17 cellular contexts compared by ENCODE assay signal in genomic region chr6:159866286-159867247, GRCh38. TPM values are rescaled to one million over a fixed set of nuclear protein-coding genes. Genes with fewer than 3 reads are reported as not detected.
DNase-seq lines count a peak whose midpoint lies in the region; ATAC-seq, FAIRE-seq and TF ChIP-seq lines count a peak whose summit lies in the region.
"Had no signal": no experiment of that assay in that cellular context is flagged by ENCODE, and none has a peak within 500 bp of the region (broad histone marks: within the 10 kb centered on the region; RNA-seq: fewer than 3 reads in every experiment).

No MANE protein-coding gene starts in this region.

- peaks cover 15% of the 10 kb centered on the region for H3K4me1 Mint-ChIP-seq in activated naive CD8-positive, alpha-beta T cell treated with anti-CD3 and anti-CD28 coated beads, Interleukin-2, amount 10 ng/mL, durations not matched to agents 7 days and 5 days
- H3K4me1 Mint-ChIP-seq in activated naive CD8-positive, alpha-beta T cell treated with anti-CD3 and anti-CD28 coated beads, Interleukin-2, amount 50 U/mL, for 24 hours: peaks cover 15% of the 10 kb centered on the region
- H3K4me1 Mint-ChIP-seq in activated T-helper 17 cell treated with anti-CD3 and anti-CD28 coated beads, Interleukin-2, amount 50 U/mL, for 72 hours: peaks cover 7% of the 10 kb centered on the region
- peaks cover 0 to 2% of the 10 kb centered on the region in 2 donors for H3K4me1 Mint-ChIP-seq in stimulated activated naive B cell treated with anti-CD40 and anti-IgM and Interleukin-4, amounts not matched to agents 10 μg/mL and 1 μg/mL and 100 μg/mL, for 72 hours

- H3K9me3 Mint-ChIP-seq in activated naive CD8-positive, alpha-beta T cell treated with anti-CD3 and anti-CD28 coated beads, Interleukin-2, amount 10 ng/mL, durations not matched to agents 7 days and 5 days: no peaks in the 10 kb centered on the region
- no peaks in the 10 kb centered on the region for H3K9me3 Mint-ChIP-seq in activated naive CD8-positive, alpha-beta T cell treated with anti-CD3 and anti-CD28 coated beads, Interleukin-2, amount 50 U/mL, for 24 hours
- H3K9me3 Mint-ChIP-seq in activated T-helper 17 cell treated with anti-CD3 and anti-CD28 coated beads, Interleukin-2, amount 50 U/mL, for 72 hours: peaks cover 6% of the 10 kb centered on the region
- H3K9me3 Mint-ChIP-seq in stimulated activated naive B cell treated with anti-CD40 and anti-IgM and Interleukin-4, amounts not matched to agents 10 μg/mL and 1 μg/mL and 100 μg/mL, for 72 hours: peaks cover 0 to 3% of the 10 kb centered on the region in 2 donors

- no peak for TF ChIP-seq RAD21 in HepG2 (CRISPR knock-in tag; IDR thresholded peaks at IDR 0.05)

- TF ChIP-seq CTCF in HepG2 (CRISPR knock-in tag; IDR thresholded peaks at IDR 0.05): no peak

- POLR2A ChIA-PET in activated naive CD8-positive, alpha-beta T cell treated with anti-CD3 and anti-CD28 coated beads, Interleukin-2, amount 10 ng/mL, durations not matched to agents 7 days and 5 days (lab: Charles Lee): interaction anchor here (0.5 kb wide), 1 partner anchor 239 kb away, joined by 3 read pairs; no protein-coding TSS in a partner anchor
- POLR2A ChIA-PET in HepG2 (lab: Yijun Ruan, JAX): no interaction called here

- no peak overlapping the region for H3K4me3 Mint-ChIP-seq in activated naive CD8-positive, alpha-beta T cell treated with anti-CD3 and anti-CD28 coated beads, Interleukin-2, amount 10 ng/mL, durations not matched to agents 7 days and 5 days
- no peak overlapping the region for H3K4me3 Mint-ChIP-seq in activated naive CD8-positive, alpha-beta T cell treated with anti-CD3 and anti-CD28 coated beads, Interleukin-2, amount 50 U/mL, for 24 hours
- H3K4me3 Mint-ChIP-seq in activated T-helper 17 cell treated with anti-CD3 and anti-CD28 coated beads, Interleukin-2, amount 50 U/mL, for 72 hours: no peak overlapping the region
- no peak overlapping the region for H3K4me3 Mint-ChIP-seq in stimulated activated naive B cell treated with anti-CD40 and anti-IgM and Interleukin-4, amounts not matched to agents 10 μg/mL and 1 μg/mL and 100 μg/mL, for 72 hours

- H3K9me3 ChIP-seq in HepG2 (ENCODE audit: low read length): peaks cover 5% of the 10 kb centered on the region; the same call in 1 of the 2 replicates
- H3K9me3 ChIP-seq: Caco-2 had no signal

- no peak overlapping the region for H2AFZ ChIP-seq in HepG2 (ENCODE audit: low read length)

- TF ChIP-seq POLR2A in HepG2 (IDR thresholded peaks at IDR 0.05; ENCODE audit: insufficient read depth in 1 of 2, low read depth in 2 of 2, low read length in 2 of 2): no peak

- DNase-seq in activated naive CD8-positive, alpha-beta T cell treated with anti-CD3 and anti-CD28 coated beads, Interleukin-2, amount 10 ng/mL, durations not matched to agents 7 days and 5 days: no peak
- DNase-seq in activated naive CD8-positive, alpha-beta T cell treated with anti-CD3 and anti-CD28 coated beads, Interleukin-2, amount 50 U/mL, for 24 hours: no peak
- DNase-seq in HepG2 (ENCODE audit: low spot score) (no peak), NCI-H1436 (lab: John Stamatoyannopoulos, UW) (no peak), RKO (ENCODE audit: low spot score) (no peak)
- DNase-seq in stimulated activated naive B cell treated with anti-CD40 and anti-IgM and Interleukin-4, amounts not matched to agents 10 μg/mL and 1 μg/mL and 100 μg/mL, for 72 hours: no peak
- no peak for DNase-seq in stimulated activated CD4-positive, alpha-beta T cell treated with anti-CD3 and anti-CD28 coated beads, Interleukin-4, amount 100 ng/mL, for 4 hours
- DNase-seq: Caco-2; CD8-positive, alpha-beta memory T cell; DMS53; H7 had no signal

- H3K27me3 ChIP-seq in HepG2 (ENCODE audit: control insufficient read depth in 1 of 2, insufficient read depth in 2 of 2, low read length in 2 of 2): peaks cover 10 to 20% of the 10 kb centered on the region in 2 experiments; a peak in 3 of 5 replicates

- no TSS peak for BruUV-seq in HepG2 (replicated peaks; lab: Mats Ljungman, UMichigan)

- no peaks in the 10 kb centered on the region for H3K36me3 Mint-ChIP-seq in activated naive CD8-positive, alpha-beta T cell treated with anti-CD3 and anti-CD28 coated beads, Interleukin-2, amount 10 ng/mL, durations not matched to agents 7 days and 5 days
- no peaks in the 10 kb centered on the region for H3K36me3 Mint-ChIP-seq in activated naive CD8-positive, alpha-beta T cell treated with anti-CD3 and anti-CD28 coated beads, Interleukin-2, amount 50 U/mL, for 24 hours (ENCODE audit: low read depth)
- H3K36me3 Mint-ChIP-seq in activated T-helper 17 cell treated with anti-CD3 and anti-CD28 coated beads, Interleukin-2, amount 50 U/mL, for 72 hours (ENCODE audit: low read depth): no peaks in the 10 kb centered on the region
- H3K36me3 Mint-ChIP-seq in stimulated activated naive B cell treated with anti-CD40 and anti-IgM and Interleukin-4, amounts not matched to agents 10 μg/mL and 1 μg/mL and 100 μg/mL, for 72 hours: peaks cover 0 to 2% of the 10 kb centered on the region in 2 donors
- H3K36me3 Mint-ChIP-seq: CD8-positive, alpha-beta memory T cell had no signal

- intact Hi-C loops in HepG2 (cut with micrococcal nuclease; ENCODE audit: unreplicated experiment): no loop called here

- no peak for FAIRE-seq in HepG2 (lab: Jason Lieb, UNC)

- no peak overlapping the region for H3K27ac ChIP-seq in HepG2 (ENCODE audit: extremely low read length, insufficient read depth, low read length)
- H3K27ac ChIP-seq: 22Rv1 had no signal

- no peaks in the 10 kb centered on the region for H3K27me3 Mint-ChIP-seq in activated naive CD8-positive, alpha-beta T cell treated with anti-CD3 and anti-CD28 coated beads, Interleukin-2, amount 10 ng/mL, durations not matched to agents 7 days and 5 days
- no peaks in the 10 kb centered on the region for H3K27me3 Mint-ChIP-seq in activated naive CD8-positive, alpha-beta T cell treated with anti-CD3 and anti-CD28 coated beads, Interleukin-2, amount 50 U/mL, for 24 hours
- H3K27me3 Mint-ChIP-seq in activated T-helper 17 cell treated with anti-CD3 and anti-CD28 coated beads, Interleukin-2, amount 50 U/mL, for 72 hours: no peaks in the 10 kb centered on the region
- peaks cover 0 to 18% of the 10 kb centered on the region in 2 donors for H3K27me3 Mint-ChIP-seq in stimulated activated naive B cell treated with anti-CD40 and anti-IgM and Interleukin-4, amounts not matched to agents 10 μg/mL and 1 μg/mL and 100 μg/mL, for 72 hours

- ATAC-seq in activated naive CD8-positive, alpha-beta T cell treated with anti-CD3 and anti-CD28 coated beads, Interleukin-2, amount 10 ng/mL, durations not matched to agents 7 days and 5 days (ENCODE audit: low read depth): no peak
- ATAC-seq in activated naive CD8-positive, alpha-beta T cell treated with anti-CD3 and anti-CD28 coated beads, Interleukin-2, amount 50 U/mL, for 24 hours: no peak
- no peak for ATAC-seq in activated T-helper 17 cell treated with anti-CD3 and anti-CD28 coated beads, Interleukin-2, amount 50 U/mL, for 72 hours (replicated peaks)
- peak; percentile 40 for ATAC-seq in HepG2
- no peak for ATAC-seq in stimulated activated naive B cell treated with anti-CD40 and anti-IgM and Interleukin-4, amounts not matched to agents 10 μg/mL and 1 μg/mL and 100 μg/mL, for 72 hours (replicated peaks)

- no peaks in the 10 kb centered on the region for H4K20me1 ChIP-seq in HepG2 (ENCODE audit: insufficient read depth, low read length)

- H3K4me1 ChIP-seq in HepG2 (ENCODE audit: insufficient read depth, low read length): 0 out of 2 replicates have a peak, but pooled peaks cover 9% of the 10 kb centered on the region
- H3K4me1 ChIP-seq: Caco-2 had no signal

- WGBS in HepG2 (ENCODE audit: low lambda C conversion rate): 66% methylated on average over 16 of the region's 28 CpGs

- H3K9ac ChIP-seq in HepG2 (ENCODE audit: insufficient read depth, low read depth, low read length): no peak overlapping the region

- H3K4me2 ChIP-seq in HepG2 (ENCODE audit: low read depth, low read length): no peak overlapping the region

- H3K27ac Mint-ChIP-seq in activated naive CD8-positive, alpha-beta T cell treated with anti-CD3 and anti-CD28 coated beads, Interleukin-2, amount 10 ng/mL, durations not matched to agents 7 days and 5 days: peak overlapping the region; percentile 62
- H3K27ac Mint-ChIP-seq in activated naive CD8-positive, alpha-beta T cell treated with anti-CD3 and anti-CD28 coated beads, Interleukin-2, amount 50 U/mL, for 24 hours: no peak overlapping the region
- H3K27ac Mint-ChIP-seq in activated T-helper 17 cell treated with anti-CD3 and anti-CD28 coated beads, Interleukin-2, amount 50 U/mL, for 72 hours: peak overlapping the region; percentile 38
- H3K27ac Mint-ChIP-seq in stimulated activated naive B cell treated with anti-CD40 and anti-IgM and Interleukin-4, amounts not matched to agents 10 μg/mL and 1 μg/mL and 100 μg/mL, for 72 hours: peak overlapping the region; percentile 4

- no peak for TF ChIP-seq EP300 in HepG2 (IDR thresholded peaks at IDR 0.05; ENCODE audit: low read depth in 2 of 2, low read length in 2 of 2)
- TF ChIP-seq EP300 in HepG2 (CRISPR knock-in tag; IDR thresholded peaks at IDR 0.05; ENCODE audit: borderline replicate concordance): no peak

- H3K36me3 ChIP-seq in HepG2 (replicated peaks in 1 of 2; ENCODE audit: control insufficient read depth in 1 of 2, insufficient read depth in 2 of 2, low read length in 2 of 2): no peaks in the 10 kb centered on the region

- in situ Hi-C loops in HepG2 (cut with HindIII; ENCODE audit: extremely low pct_ligation_motif_present, low pct_unique_long_range_greater_than_20kb): loop anchor here (5.0 kb wide), 2 partner anchors 76 to 591 kb away; no protein-coding TSS in a partner anchor

- no peaks in the 10 kb centered on the region for H3K79me2 ChIP-seq in HepG2 (ENCODE audit: insufficient read depth, low read length)

- CTCF ChIA-PET in HepG2 (lab: Yijun Ruan, JAX; ENCODE audit: low intra/inter-chr PET ratio, low total read pairs): no interaction called here

- H3K4me3 ChIP-seq in HepG2 (replicated peaks in 1 of 3; ENCODE audit: insufficient read depth in 1 of 3, low read depth in 2 of 3, low read length in 3 of 3): no peak overlapping the region

RNA-seq across cellular contexts. Expression of gene MAS1, which starts 24.2 kb away (rescaled TPM):
- total RNA-seq in activated naive CD8-positive, alpha-beta T cell treated with anti-CD3 and anti-CD28 coated beads, Interleukin-2, amount 10 ng/mL, durations not matched to agents 7 days and 5 days: not detected
- total RNA-seq in activated T-helper 17 cell treated with anti-CD3 and anti-CD28 coated beads, Interleukin-2, amount 50 U/mL, for 72 hours: not detected
- not detected in 2 replicates for total RNA-seq in HepG2 (2016; rRNA removed; fragmentation: Illumina TruSeq; extraction: Trizol)
- not detected in 2 replicates for total RNA-seq in HepG2 (2016; cell fraction: cytosol; rRNA removed; fragmentation: Illumina TruSeq; extraction: Trizol; ENCODE audit: low read depth)
- not detected in 2 replicates for total RNA-seq in HepG2 (2016; cell fraction: insoluble cytoplasmic fraction; rRNA removed; fragmentation: Illumina TruSeq; extraction: Trizol)
- total RNA-seq in HepG2 (2016; cell fraction: membrane; rRNA removed; fragmentation: Illumina TruSeq; extraction: Trizol): not detected in 2 replicates
- total RNA-seq in HepG2 (2016; cell fraction: nucleus; rRNA removed; fragmentation: Illumina TruSeq; extraction: Trizol): not detected in 2 replicates
- polyA plus RNA-seq in HepG2 (2011; rRNA removed): not detected in 2 replicates
- not detected in 2 replicates for polyA plus RNA-seq in HepG2 (2011; cell fraction: cytosol; rRNA removed)
- not detected in 2 replicates for polyA plus RNA-seq in HepG2 (2011; cell fraction: nucleus; rRNA removed)
- not detected in 2 replicates for polyA plus RNA-seq in HepG2 (2012)
- polyA plus RNA-seq in HepG2 (2016; cell fraction: cytosol; fragmentation: Illumina TruSeq; extraction: Trizol; ENCODE audit: low read depth): not detected in 2 replicates
- polyA plus RNA-seq in HepG2 (2016; cell fraction: insoluble cytoplasmic fraction; fragmentation: Illumina TruSeq; extraction: Trizol; ENCODE audit: low read depth): not detected in 2 replicates
- not detected in 2 replicates for polyA plus RNA-seq in HepG2 (2016; cell fraction: membrane; fragmentation: Illumina TruSeq; extraction: Trizol; ENCODE audit: low read depth)
- not detected in 2 replicates for polyA plus RNA-seq in HepG2 (2016; cell fraction: nucleus; fragmentation: Illumina TruSeq; extraction: Trizol; ENCODE audit: insufficient read depth, low read depth)
- not detected in 2 replicates for polyA minus RNA-seq in HepG2 (2011; rRNA and poly(A)+ RNA removed; ENCODE audit: low replicate concordance)
- polyA minus RNA-seq in HepG2 (2011; cell fraction: cytosol; rRNA and poly(A)+ RNA removed): not detected in 2 replicates
- not detected in 2 replicates for polyA minus RNA-seq in HepG2 (2011; cell fraction: nucleus; rRNA and poly(A)+ RNA removed)
- total RNA-seq: A673; Caco-2; CD8-positive, alpha-beta memory T cell; Daoy; H7; HT-29 had no signal
- polyA plus RNA-seq: BJ; CD8-positive, alpha-beta memory T cell had no signal
